In genomic region chr4:41205854-41206460, GRCh38 we compare ENCODE assay signal across 1 cellular context.
TF ChIP-seq lines count a peak whose summit lies in the region.

No MANE protein-coding gene starts in this region.

TF ChIP-seq in HCT116, 20 proteins besides CTCF, POLR2A, EP300 and RAD21:
- TF ChIP-seq MAX (IDR thresholded peaks at IDR 0.05) (no peak), CBX3 (IDR thresholded peaks at IDR 0.05; ENCODE audit: low read depth) (no peak), CEBPB (IDR thresholded peaks at IDR 0.05; ENCODE audit: low read depth) (no peak), ATF3 (IDR thresholded peaks at IDR 0.05) (no peak), SRF (IDR thresholded peaks at IDR 0.05; ENCODE audit: low read depth) (no peak), ZFX (IDR thresholded peaks at IDR 0.05) (no peak), ZBTB33 (IDR thresholded peaks at IDR 0.05; ENCODE audit: extremely low read depth, insufficient replicate concordance, low read length) (no peak), EZH2 (IDR thresholded peaks at IDR 0.05) (no peak), ELF1 (IDR thresholded peaks at IDR 0.05; ENCODE audit: borderline replicate concordance, low read depth) (no peak), ZNF274 (IDR thresholded peaks at IDR 0.05; ENCODE audit: low read depth, low read length) (no peak), EZH2phosphoT487 (IDR thresholded peaks at IDR 0.05; ENCODE audit: borderline replicate concordance) (no peak), REST (IDR thresholded peaks at IDR 0.05; ENCODE audit: low read depth) (no peak), YY1 (IDR thresholded peaks at IDR 0.05; ENCODE audit: extremely low read depth, insufficient replicate concordance, low read depth, low read length) (no peak), SP1 (IDR thresholded peaks at IDR 0.05; ENCODE audit: low read depth) (no peak), JUND (IDR thresholded peaks at IDR 0.05) (no peak), SIN3A (IDR thresholded peaks at IDR 0.05; ENCODE audit: low read depth) (no peak), TCF7L2 (IDR thresholded peaks at IDR 0.05; ENCODE audit: borderline replicate concordance, extremely low read depth, insufficient read depth, insufficient read length) (no peak), FOSL1 (IDR thresholded peaks at IDR 0.05; ENCODE audit: low read depth) (no peak), POLR2AphosphoS5 (IDR thresholded peaks at IDR 0.05; ENCODE audit: low read depth, low read length) (no peak), EGR1 (IDR thresholded peaks at IDR 0.05; ENCODE audit: low read depth) (no peak)
